Comparison of ENCODE assay signal across 22 cellular contexts in genomic region chr6:122718616-122719015, GRCh38.
"Had no signal": no experiment of that assay in that cellular context is flagged by ENCODE, and none has a peak within 500 bp of the region (broad histone marks: within the 10 kb centered on the region; RNA-seq: fewer than 3 reads in every experiment).

No MANE protein-coding gene starts in this region.

- DNase-seq: activated B cell treated with CpG ODN at 0.5 μM for 24 hours; activated CD4-positive, alpha-beta T cell treated with anti-CD3 and anti-CD28 coated beads for 1 hour; activated CD4-positive, alpha-beta T cell treated with anti-CD3 and anti-CD28 coated beads, Interleukin-2, amount 10 ng/mL, durations not matched to agents 24 days and 14 days; activated CD4-positive, alpha-beta T cell treated with anti-CD3 and anti-CD28 coated beads, Interleukin-2, amount 50 U/mL, for 48 hours; activated effector memory CD4-positive, alpha-beta T cell treated with anti-CD3 and anti-CD28 coated beads, Interleukin-2, amount 50 U/mL, for 16 hours; activated naive CD4-positive, alpha-beta T cell treated with Interleukin-2 at 50 U/mL for 16 hours; activated naive CD8-positive, alpha-beta T cell treated with anti-CD3 and anti-CD28 coated beads, Interleukin-2, amount 50 U/mL, for 24 hours; activated T-cell treated with anti-CD3 and anti-CD28 coated beads, Interleukin-2, amount 50 U/mL, for 4 hours; amniotic stem cell; brain microvascular endothelial cell; KG1; NCI-H1092; NCI-H1694 treated with DMSO at 0.1 percent for 48 hours; NCI-H2171; NCI-H226; NCI-H510A treated with DMSO at 0.1 percent for 48 hours; NCI-H82; PC-3; SHP77; SW 1271 had no signal

- ATAC-seq: activated naive CD4-positive, alpha-beta T cell treated with anti-CD3 and anti-CD28 coated beads, Interleukin-2, amount 50 U/mL, for 72 hours; activated naive CD8-positive, alpha-beta T cell treated with anti-CD3 and anti-CD28 coated beads, Interleukin-2, amount 50 U/mL, for 24 hours; activated T-cell treated with anti-CD3 and anti-CD28 coated beads, Interleukin-2, amount 50 U/mL, for 4 hours; PC-3; SK-N-SH treated with all-trans-retinoic acid at 6 μM for 48 hours had no signal
